Comparison of ENCODE assay signal across 20 cellular contexts in the genomic region with DNA sequence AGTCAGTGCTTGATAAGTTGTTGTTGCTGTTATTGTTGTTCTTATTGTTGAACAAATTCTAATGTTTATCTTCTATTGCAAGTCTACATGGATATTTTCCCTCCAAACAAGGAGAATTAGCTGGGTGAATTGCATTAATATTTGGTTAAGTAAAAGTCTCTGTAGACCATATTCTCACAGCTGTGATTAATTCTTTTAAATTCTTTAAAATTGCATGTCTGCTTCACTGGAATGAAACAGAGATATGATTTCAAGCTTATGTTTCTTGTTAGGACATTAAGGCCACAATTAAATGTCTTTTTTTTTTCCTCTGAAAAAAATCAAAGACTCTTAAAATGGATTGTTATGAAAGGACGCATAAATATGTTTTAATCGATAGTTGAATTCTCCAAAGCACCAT.
DNase-seq lines count a peak whose midpoint lies in the region; ATAC-seq and TF ChIP-seq lines count a peak whose summit lies in the region.
"Had no signal": no experiment of that assay in that cellular context is flagged by ENCODE, and none has a peak within 500 bp of the region (broad histone marks: within the 10 kb centered on the region; RNA-seq: fewer than 3 reads in every experiment).

No MANE protein-coding gene starts in this region.

- peak; percentile 67 for DNase-seq in adipocyte (ENCODE audit: low read depth)
- DNase-seq in fibroblast of the aortic adventitia (ENCODE audit: low read depth), result peak; percentile 48
- no peak for DNase-seq in posterior vena cava (ENCODE audit: low spot score)
- no peak for DNase-seq in activated CD4-positive, alpha-beta T cell treated with anti-CD3 and anti-CD28 coated beads for 36 hours
- DNase-seq: BE2C; CD4-positive, CD25-positive, alpha-beta regulatory T cell; DMS153; DND-41; NCI-H1048; NCI-H1417; NCI-H1694; NCI-H2029 treated with DMSO at 0.1 percent for 48 hours; NCI-H446 treated with DMSO at 0.1 percent for 48 hours; NCI-H69 had no signal

- peaks cover 0 to 3% (median 0%) of the 10 kb centered on the region in 11 experiments; a peak in 2 of 22 replicates for H3K36me3 ChIP-seq in BLaER1 treated with 17β-estradiol and CSF1 and Interleukin-3, amounts not matched to agents 10 nM and 100 nM
- H3K36me3 ChIP-seq in adipocyte (ENCODE audit: control insufficient read depth, insufficient read depth, low read length, severe bottlenecking), result no peaks in the 10 kb centered on the region
- H3K36me3 ChIP-seq: BE2C had no signal

- peak overlapping the region in 5 of 11 experiments; percentile 6 to 64 (median 48); a peak in 8 of 22 replicates for H3K4me2 ChIP-seq in BLaER1 treated with 17β-estradiol and CSF1 and Interleukin-3, amounts not matched to agents 10 nM and 100 nM
- H3K4me2 ChIP-seq: A549 had no signal

- H3K27me3 ChIP-seq in BLaER1 treated with 17β-estradiol and CSF1 and Interleukin-3, amounts not matched to agents 10 nM and 100 nM, result no peaks in the 10 kb centered on the region
- no peaks in the 10 kb centered on the region for H3K27me3 ChIP-seq in adipocyte (replicated peaks; ENCODE audit: control insufficient read depth, insufficient read depth, low read length)
- H3K27me3 ChIP-seq: BE2C had no signal

- H3K4me1 ChIP-seq in BLaER1 treated with 17β-estradiol and CSF1 and Interleukin-3, amounts not matched to agents 10 nM and 100 nM, result peaks cover 40 to 62% (median 49%) of the 10 kb centered on the region in 10 experiments
- H3K4me1 ChIP-seq in adipocyte (ENCODE audit: control insufficient read depth, insufficient read depth, low read length), result peaks cover 16% of the 10 kb centered on the region
- H3K4me1 ChIP-seq: A549, BE2C had no signal

- peaks cover 15 to 46% (median 31%) of the 10 kb centered on the region in 11 experiments for H3K9me3 ChIP-seq in BLaER1 treated with 17β-estradiol and CSF1 and Interleukin-3, amounts not matched to agents 10 nM and 100 nM (replicated peaks in 1 of 11)
- peaks cover 4% of the 10 kb centered on the region for H3K9me3 ChIP-seq in adipocyte (ENCODE audit: control insufficient read depth, low read length)
- H3K9me3 ChIP-seq: A549, BE2C had no signal

- H3K4me3 Mint-ChIP-seq in activated CD4-positive, alpha-beta T cell treated with anti-CD3 and anti-CD28 coated beads for 36 hours, result no peak overlapping the region
- H3K4me3 Mint-ChIP-seq: CD4-positive, CD25-positive, alpha-beta regulatory T cell had no signal

- H4K20me1 ChIP-seq in BLaER1 treated with 17β-estradiol and CSF1 and Interleukin-3, amounts not matched to agents 10 nM and 100 nM, result no peaks in the 10 kb centered on the region

- H3K36me3 Mint-ChIP-seq in activated CD4-positive, alpha-beta T cell treated with anti-CD3 and anti-CD28 coated beads for 36 hours (ENCODE audit: low read depth), result no peaks in the 10 kb centered on the region
- H3K36me3 Mint-ChIP-seq: CD4-positive, CD25-positive, alpha-beta regulatory T cell had no signal

- CTCF ChIA-PET in activated CD4-positive, alpha-beta T cell treated with anti-CD3 and anti-CD28 coated beads for 36 hours (lab: Charles Lee), result no interaction called here

- H3K4me1 Mint-ChIP-seq in activated CD4-positive, alpha-beta T cell treated with anti-CD3 and anti-CD28 coated beads for 36 hours, result no peaks in the 10 kb centered on the region
- H3K4me1 Mint-ChIP-seq: CD4-positive, CD25-positive, alpha-beta regulatory T cell had no signal

- peaks cover 6% of the 10 kb centered on the region for H3K27me3 Mint-ChIP-seq in activated CD4-positive, alpha-beta T cell treated with anti-CD3 and anti-CD28 coated beads for 36 hours

- H3K27ac Mint-ChIP-seq in activated CD4-positive, alpha-beta T cell treated with anti-CD3 and anti-CD28 coated beads for 36 hours, result no peak overlapping the region
- H3K27ac Mint-ChIP-seq: CD4-positive, CD25-positive, alpha-beta regulatory T cell had no signal

- no peak overlapping the region for H3K4me3 ChIP-seq in BLaER1 treated with 17β-estradiol and CSF1 and Interleukin-3, amounts not matched to agents 10 nM and 100 nM
- H3K4me3 ChIP-seq in adipocyte (ENCODE audit: low read length), result no peak overlapping the region
- H3K4me3 ChIP-seq in fibroblast of the aortic adventitia (ENCODE audit: low read depth, low read length), result no peak overlapping the region
- H3K4me3 ChIP-seq: A549 had no signal

- H3K9ac ChIP-seq in BLaER1 treated with 17β-estradiol and CSF1 and Interleukin-3, amounts not matched to agents 10 nM and 100 nM, result no peak overlapping the region
- no peak overlapping the region for H3K9ac ChIP-seq in adipocyte (ENCODE audit: low read length)

- ATAC-seq in HG03196 (IDR thresholded peaks at IDR 0.05; ENCODE audit: unreplicated experiment) (no peak), GM19455 (IDR thresholded peaks at IDR 0.05; ENCODE audit: unreplicated experiment) (no peak)
- no peak for ATAC-seq in activated CD4-positive, alpha-beta T cell treated with anti-CD3 and anti-CD28 coated beads for 36 hours
- ATAC-seq: A549, HCT116 had no signal

- H3K9me3 Mint-ChIP-seq in activated CD4-positive, alpha-beta T cell treated with anti-CD3 and anti-CD28 coated beads for 36 hours (ENCODE audit: low read depth), result no peaks in the 10 kb centered on the region

- TF ChIP-seq CTCF in fibroblast of the aortic adventitia (IDR thresholded peaks at IDR 0.05; ENCODE audit: insufficient read depth, low read length), result no peak

- peak overlapping the region in 7 of 11 experiments; percentile 13 to 92 (median 83); a peak in 9 of 22 replicates for H3K27ac ChIP-seq in BLaER1 treated with 17β-estradiol and CSF1 and Interleukin-3, amounts not matched to agents 10 nM and 100 nM
- H3K27ac ChIP-seq: A549, HL-60 had no signal

- intact Hi-C loops in posterior vena cava (cut with DNase I), result no loop called here
- intact Hi-C loops in activated CD4-positive, alpha-beta T cell treated with anti-CD3 and anti-CD28 coated beads for 36 hours (cut with DNase I, micrococcal nuclease), result no loop called here

- POLR2A ChIA-PET in activated CD4-positive, alpha-beta T cell treated with anti-CD3 and anti-CD28 coated beads for 36 hours (lab: Charles Lee), result no interaction called here

Comparison
In these comparisons a context has a peak if more than half of its experiments do, and no peak if none do; other contexts are left out.
1. DNase-seq: peak in adipocyte (single experiment) and fibroblast of the aortic adventitia (single experiment); none in posterior vena cava (single experiment) and activated CD4-positive, alpha-beta T cell treated with anti-CD3 and anti-CD28 coated beads for 36 hours (single experiment).